ENCODE assay signal across 27 cellular contexts in the genomic region with DNA sequence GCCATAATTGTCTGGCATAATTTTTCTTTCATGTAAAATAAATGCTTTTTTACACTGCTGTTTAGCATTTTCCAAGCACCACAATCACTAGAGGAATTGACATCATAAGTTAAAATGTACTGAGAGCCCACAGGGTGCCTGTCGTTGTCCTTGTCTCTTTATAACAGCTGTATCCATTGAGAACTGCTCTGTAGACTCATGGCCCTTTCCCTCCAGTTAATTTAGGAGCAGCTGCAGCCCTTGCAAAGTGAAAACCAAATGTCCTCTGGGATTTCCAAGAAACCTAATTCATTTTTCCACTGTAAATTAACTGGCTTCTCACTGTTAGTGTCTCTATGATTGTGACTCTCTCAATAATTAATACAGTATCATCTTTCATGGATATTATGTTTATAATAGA.
"Had no signal": no experiment of that assay in that cellular context is flagged by ENCODE, and none has a peak within 500 bp of the region (broad histone marks: within the 10 kb centered on the region; RNA-seq: fewer than 3 reads in every experiment).

No MANE protein-coding gene starts in this region.

- H3K27ac ChIP-seq: SK-N-MC had no signal

- DNase-seq: activated B cell treated with CpG ODN at 0.5 μM for 24 hours; activated CD4-positive, alpha-beta memory T cell treated with anti-CD3 and anti-CD28 coated beads for 36 hours; activated CD4-positive, alpha-beta T cell treated with anti-CD3 and anti-CD28 coated beads for 4 hours; activated CD4-positive, alpha-beta T cell treated with anti-CD3 and anti-CD28 coated beads, Interleukin-2, amount 50 U/mL, for 1 hour; activated CD4-positive, CD25-positive, alpha-beta regulatory T cell treated with anti-CD3 and anti-CD28 coated beads, Interleukin-2, amount 50 U/mL, for 72 hours; activated CD8-positive, alpha-beta memory T cell treated with anti-CD3 and anti-CD28 coated beads, Interleukin-2, amount 50 U/mL, for 4 hours; activated gamma-delta T cell treated with Interleukin-2 at 50 U/mL for 16 hours; activated naive CD4-positive, alpha-beta T cell treated with anti-CD3 and anti-CD28 coated beads for 36 hours; activated naive CD8-positive, alpha-beta T cell treated with anti-CD3 and anti-CD28 coated beads, Interleukin-2, amount 50 U/mL, for 24 hours; activated T-cell treated with anti-CD3 and anti-CD28 coated beads for 4 hours; activated T-cell treated with anti-CD3 and anti-CD28 coated beads, Interleukin-2, amount 50 U/mL, for 4 hours; anterior cingulate cortex; caudate nucleus; cerebellar nuclear complex; Kasumi-1; KG1; MM.1S; MV-4-11; NCI-H1092; NCI-H1417 treated with DMSO at 0.1 percent for 48 hours; NCI-H2029; NCI-H345; NCI-H524 treated with DMSO at 0.1 percent for 48 hours; NCI-H748 treated with DMSO at 0.1 percent for 48 hours; OCI-M1; Right ventricle myocardium superior had no signal

- H3K4me3 ChIP-seq: SK-N-MC had no signal

- ATAC-seq: activated naive CD8-positive, alpha-beta T cell treated with anti-CD3 and anti-CD28 coated beads, Interleukin-2, amount 50 U/mL, for 24 hours; activated T-cell treated with anti-CD3 and anti-CD28 coated beads, Interleukin-2, amount 50 U/mL, for 4 hours had no signal
